In genomic region chr6:96521267-96521624, GRCh38 we compare ENCODE assay signal across 9 cellular contexts. TPM values are rescaled to one million over a fixed set of nuclear protein-coding genes. Genes with fewer than 3 reads are reported as not detected.
DNase-seq lines count a peak whose midpoint lies in the region; ATAC-seq and TF ChIP-seq lines count a peak whose summit lies in the region.
"Had no signal": no experiment of that assay in that cellular context is flagged by ENCODE, and none has a peak within 500 bp of the region (broad histone marks: within the 10 kb centered on the region; RNA-seq: fewer than 3 reads in every experiment).

No MANE protein-coding gene starts in this region.

- H3K9me2 ChIP-seq in HCT116 (ENCODE audit: insufficient read depth), result no peaks in the 10 kb centered on the region
- H3K9me2 ChIP-seq in SU-DHL-6 (replicated peaks; ENCODE audit: insufficient read depth, low read length), result no peaks in the 10 kb centered on the region

- H3K36me3 ChIP-seq in ES-I3 (ENCODE audit: insufficient read depth, low read length) (no peaks in the 10 kb centered on the region; the same call in 1 of the 2 replicates), HCT116 (ENCODE audit: control insufficient read depth in 1 of 2, insufficient read depth in 2 of 2, low read length in 2 of 2) (peaks cover 0 to 7% of the 10 kb centered on the region in 2 experiments; a peak in 1 of 4 replicates), SU-DHL-6 (ENCODE audit: low read length) (peaks cover 23% of the 10 kb centered on the region), heart left ventricle (peaks cover 0 to 29% (median 24%) of the 10 kb centered on the region in 9 donors)

- no TSS peak for BruUV-seq in HCT116 (replicated peaks; lab: Mats Ljungman, UMichigan)

- no peak for TF ChIP-seq RAD21 in HCT116 (IDR thresholded peaks at IDR 0.05; ENCODE audit: low read depth)

- TF ChIP-seq CTCF in HCT116 (IDR thresholded peaks at IDR 0.05 in 2 of 3, conservative IDR thresholded peaks at IDR 0.05 in 1 of 3; ENCODE audit: borderline replicate concordance in 1 of 3, insufficient read depth in 1 of 3, low read depth in 2 of 3, low read length in 2 of 3), result no peak
- no peak for TF ChIP-seq CTCF in SU-DHL-6 (IDR thresholded peaks at IDR 0.05; ENCODE audit: insufficient read depth, low read length, poor library complexity, severe bottlenecking)
- TF ChIP-seq CTCF in heart left ventricle (IDR thresholded peaks at IDR 0.05), result no peak

- TF ChIP-seq POLR2A in HCT116 (IDR thresholded peaks at IDR 0.05; ENCODE audit: borderline replicate concordance, extremely low read depth, insufficient read depth, insufficient read length) (no peak), heart left ventricle (IDR thresholded peaks at IDR 0.05) (no peak)

- peaks cover 15% of the 10 kb centered on the region; the same call in 1 of the 2 replicates for H3K4me1 ChIP-seq in ES-I3 (ENCODE audit: insufficient read depth, low read length)
- H3K4me1 ChIP-seq in HCT116 (ENCODE audit: control insufficient read depth in 1 of 2, insufficient read depth in 2 of 2, low read length in 2 of 2), result peaks cover 9 to 26% of the 10 kb centered on the region in 2 experiments
- H3K4me1 ChIP-seq in heart left ventricle, result peaks cover 0 to 31% (median 24%) of the 10 kb centered on the region in 12 donors

- H3K27me3 ChIP-seq in HCT116 (ENCODE audit: insufficient read depth, low read length) (no peaks in the 10 kb centered on the region), SU-DHL-6 (ENCODE audit: low read length) (no peaks in the 10 kb centered on the region), heart left ventricle (no peaks in the 10 kb centered on the region)

- H3K79me2 ChIP-seq in HCT116 (ENCODE audit: insufficient read depth, low read length), result peaks cover 26% of the 10 kb centered on the region
- peaks cover 19% of the 10 kb centered on the region; the same call in 1 of the 2 replicates for H3K79me2 ChIP-seq in SU-DHL-6 (ENCODE audit: insufficient read depth, low read length)

- CTCF ChIA-PET in HCT116 (lab: Charles Lee), result no interaction called here

- ATAC-seq in HCT116, result peak; percentile 24
- peak in 3 of 4 donors; percentile 7 to 46 (median 38) for ATAC-seq in heart left ventricle
- no peak for ATAC-seq in HG02623 (IDR thresholded peaks at IDR 0.05; ENCODE audit: unreplicated experiment)

- H3K9ac ChIP-seq in ES-I3 (ENCODE audit: low read depth, low read length), result peak overlapping the region; percentile 90
- H3K9ac ChIP-seq in HCT116 (ENCODE audit: low read length), result peak overlapping the region; percentile 83
- H3K9ac ChIP-seq in SU-DHL-6 (ENCODE audit: low read length), result peak overlapping the region; percentile 92

- intact Hi-C loops in HCT116 (cut with micrococcal nuclease), result loop anchor here (5.0 kb wide), 1 partner anchor 376 kb away; the partner anchor contains the start of gene NDUFAF4
- intact Hi-C loops in heart left ventricle (cut with DNase I), result loop anchor here in 2 of 10 donors (10.0 kb wide), 2 partner anchors 374 to 946 kb away; partner anchors contain the start of genes NDUFAF4 (in 2 of the 2) and MANEA (in 1 of the 2)

- H3K27ac ChIP-seq in HCT116 (ENCODE audit: low read depth, low read length), result peak overlapping the region; percentile 83
- peak overlapping the region; percentile 49 for H3K27ac ChIP-seq in SU-DHL-6 (ENCODE audit: low read depth, low read length)
- peak overlapping the region; percentile 83 to 98 (median 96) for H3K27ac ChIP-seq in heart left ventricle

- H3K4me2 ChIP-seq in HCT116 (ENCODE audit: low read length) (peak overlapping the region; percentile 82), SU-DHL-6 (ENCODE audit: low read depth, low read length, poor library complexity, severe bottlenecking) (peak overlapping the region; percentile 89)

- WGBS in heart left ventricle, 4 donors, result 0 to 2% (median 0%) methylated on average over 8 of the region's 8 CpGs

- H3F3A ChIP-seq in SU-DHL-6 (ENCODE audit: insufficient read depth), result peaks cover 18% of the 10 kb centered on the region; the same call in 1 of the 2 replicates

- RAD21 ChIA-PET in HCT116 (lab: Charles Lee; ENCODE audit: low non-redundant PET in 1 of 2, low total read pairs in 2 of 2, uncharacterized antibody in 2 of 2, unreplicated experiment in 2 of 2), result no interaction called here

- H3K9me3 ChIP-seq in ES-I3 (ENCODE audit: control insufficient read depth, insufficient read depth, low read length) (no peaks in the 10 kb centered on the region), HCT116 (ENCODE audit: control insufficient read depth in 1 of 2, insufficient read depth in 1 of 2, low read depth in 1 of 2, low read length in 2 of 2) (no peaks in the 10 kb centered on the region), SU-DHL-6 (ENCODE audit: insufficient read depth, low read length) (no peaks in the 10 kb centered on the region), heart left ventricle (no peaks in the 10 kb centered on the region)

- DNase-seq in HCT116 (ENCODE audit: low read depth, low spot score) (no peak), heart left ventricle (no peak), skeletal muscle cell (ENCODE audit: low read depth) (no peak), islet precursor cell (no peak)
- DNase-seq in activated effector memory CD4-positive, alpha-beta T cell treated with Interleukin-2 at 50 U/mL for 16 hours, result no peak

- H4K20me1 ChIP-seq in HCT116 (ENCODE audit: insufficient read depth), result no peaks in the 10 kb centered on the region
- H4K20me1 ChIP-seq in SU-DHL-6 (ENCODE audit: low read depth, low read length), result no peaks in the 10 kb centered on the region

- H3K4me3 ChIP-seq in HCT116 (replicated peaks in 1 of 2; ENCODE audit: low read depth in 1 of 2, low read length in 2 of 2), result peak overlapping the region; percentile 77 to 80
- peak overlapping the region; percentile 75 for H3K4me3 ChIP-seq in SU-DHL-6 (ENCODE audit: insufficient read depth, low read length, poor library complexity, severe bottlenecking)
- H3K4me3 ChIP-seq in heart left ventricle, result peak overlapping the region; percentile 70 to 93 (median 84)
- H3K4me3 ChIP-seq in skeletal muscle cell (ENCODE audit: low read depth, low read length), result peak overlapping the region; percentile 61

- POLR2A ChIA-PET in HCT116 (lab: Charles Lee), result no interaction called here

- H2AFZ ChIP-seq in HCT116 (ENCODE audit: low read depth, low read length, poor library complexity, severe bottlenecking), result no peak overlapping the region
- peak overlapping the region; percentile 21 for H2AFZ ChIP-seq in SU-DHL-6 (ENCODE audit: low read depth, low read length, severe bottlenecking)

TF ChIP-seq in HCT116, 20 proteins besides CTCF, POLR2A, EP300 and RAD21:
- TF ChIP-seq POLR2AphosphoS5 (IDR thresholded peaks at IDR 0.05; ENCODE audit: low read depth, low read length) (no peak), SRF (IDR thresholded peaks at IDR 0.05; ENCODE audit: low read depth) (peak; percentile 43; the same call in 1 of the 2 replicates), TCF7L2 (IDR thresholded peaks at IDR 0.05; ENCODE audit: borderline replicate concordance, extremely low read depth, insufficient read depth, insufficient read length) (no peak), ELF1 (IDR thresholded peaks at IDR 0.05; ENCODE audit: borderline replicate concordance, low read depth) (no peak), YY1 (IDR thresholded peaks at IDR 0.05; ENCODE audit: extremely low read depth, insufficient replicate concordance, low read depth, low read length) (no peak), FOSL1 (IDR thresholded peaks at IDR 0.05; ENCODE audit: low read depth) (no peak), CEBPB (IDR thresholded peaks at IDR 0.05; ENCODE audit: low read depth) (no peak)
TF ChIP-seq in HCT116: peak in this region for 1.

RNA-seq across cellular contexts. Expression of gene UFL1, which starts 0.4 kb away (rescaled TPM):
- total RNA-seq in HCT116 (2021; ENCODE audit: unreplicated experiment) (19.6 TPM), heart left ventricle (10 to 100 TPM; 19.0 to 30.3 (median 24.8) TPM)
- polyA plus RNA-seq in HCT116 (2012), result 6.9 and 9.1 TPM in 2 replicates
- 10 to 100 TPM; 10.3 to 15.1 TPM for polyA plus RNA-seq in heart left ventricle

RNA-seq across cellular contexts. Expression of gene FHL5, which starts 41.7 kb away (rescaled TPM):
- total RNA-seq in HCT116 (2021; ENCODE audit: unreplicated experiment), result not detected
- not detected in 2 replicates for polyA plus RNA-seq in HCT116 (2012)
- 10 to 100 TPM in 1 of 9 donors, 1 to 10 TPM in 8; 2.0 to 17.9 (median 4.5) TPM for total RNA-seq in heart left ventricle
- polyA plus RNA-seq in heart left ventricle, result 1 to 10 TPM; 1.5 to 2.2 TPM
- total RNA-seq: T-helper 1 cell treated with Interleukin-12 subunit alpha and Interleukin-12 subunit beta and Interleukin-4 antibody, amounts not matched to agents 30 ng/mL and 1 ng/mL, for 36 hours had no signal
